ENCODE assay signal across 26 cellular contexts in genomic region chr10:112902730-112903129, GRCh38.
"Had no signal": no experiment of that assay in that cellular context is flagged by ENCODE, and none has a peak within 500 bp of the region (broad histone marks: within the 10 kb centered on the region; RNA-seq: fewer than 3 reads in every experiment).

No MANE protein-coding gene starts in this region.

- FAIRE-seq: small intestine, urothelium cell line had no signal

- H3K4me2 ChIP-seq: neural progenitor cell had no signal

- DNase-seq: natural killer cell; occipital lobe; ovary; posterior cingulate gyrus; psoas muscle; right cardiac atrium; right lobe of liver; sigmoid colon; small intestine; stimulated activated CD4-positive, alpha-beta T cell treated with anti-CD3 and anti-CD28 coated beads, Interleukin-15, amount 100 ng/mL, for 24 hours; stimulated activated CD4-positive, alpha-beta T cell treated with anti-CD3 and anti-CD28 coated beads, Interleukin-2, amount 100 ng/mL, for 24 hours; stimulated activated CD4-positive, alpha-beta T cell treated with anti-CD3 and anti-CD28 coated beads, Interleukin-2, amount 100 ng/mL, for 48 hours; stimulated activated CD4-positive, alpha-beta T cell treated with anti-CD3 and anti-CD28 coated beads, Interleukin-4, amount 100 ng/mL, for 24 hours; stimulated activated naive B cell treated with anti-CD40 and anti-IgM and Interleukin-4, amounts not matched to agents 10 μg/mL and 1 μg/mL and 100 μg/mL, for 72 hours; stimulated activated naive CD4-positive, alpha-beta T cell treated with Interleukin-2 at 50 U/mL for 16 hours; stomach; thyroid gland; trophoblast cell; upper lobe of left lung had no signal

- H3K36me3 ChIP-seq: neural progenitor cell, ovary, right lobe of liver, sigmoid colon, stomach, thoracic aorta, thyroid gland, tibial nerve, upper lobe of left lung, vagina had no signal

- H3K4me1 ChIP-seq: parathyroid adenoma, psoas muscle, thyroid gland, vagina had no signal

- H3K9ac ChIP-seq: neural progenitor cell, parathyroid adenoma had no signal

- H3K27me3 ChIP-seq: neural progenitor cell, ovary, right lobe of liver, sigmoid colon, stomach, thyroid gland, tibial nerve, upper lobe of left lung, vagina had no signal

- H3K4me3 ChIP-seq: neural progenitor cell, ovary, psoas muscle, right lobe of liver, sigmoid colon, stomach, thoracic aorta, thyroid gland, tibial nerve, upper lobe of left lung, vagina had no signal

- H3K9me3 ChIP-seq: ovary, psoas muscle, right lobe of liver, sigmoid colon, stomach, thoracic aorta, thyroid gland, tibial nerve, upper lobe of left lung, vagina had no signal

- ATAC-seq: natural killer cell; psoas muscle; right cardiac atrium; right lobe of liver; stimulated activated effector memory CD8-positive, alpha-beta T cell treated with anti-CD3 and anti-CD28 coated beads, Interleukin-12 subunit alpha, Interleukin-12 subunit beta, amount 100 ng/mL, for 72 hours; stimulated activated naive B cell treated with anti-CD40 and anti-IgM and Interleukin-4, amounts not matched to agents 10 μg/mL and 1 μg/mL and 100 μg/mL, for 72 hours had no signal

- H3K27ac ChIP-seq: neural progenitor cell, ovary, parathyroid adenoma, psoas muscle, right lobe of liver, sigmoid colon, stomach, thoracic aorta, thyroid gland, tibial nerve, upper lobe of left lung, vagina had no signal

- H2AFZ ChIP-seq: neural progenitor cell, parathyroid adenoma had no signal

- H3K79me2 ChIP-seq: parathyroid adenoma had no signal
